8 cellular contexts compared by ENCODE assay signal in genomic region chr2:171523969-171524401, GRCh38. TPM values are rescaled to one million over a fixed set of nuclear protein-coding genes. Genes with fewer than 3 reads are reported as not detected.
DNase-seq lines count a peak whose midpoint lies in the region; ATAC-seq, FAIRE-seq and TF ChIP-seq lines count a peak whose summit lies in the region.

No MANE protein-coding gene starts in this region.

- H3K9ac ChIP-seq in kidney (ENCODE audit: low read length in 2 of 2): peak overlapping the region; percentile 17 to 64

- TF ChIP-seq CTCF in kidney (IDR thresholded peaks at IDR 0.05; ENCODE audit: borderline replicate concordance, extremely low read depth, insufficient read depth): no peak

- no peaks in the 10 kb centered on the region for H3K9me3 ChIP-seq in kidney (ENCODE audit: control insufficient read depth in 1 of 2, low read length in 2 of 2)

- CTCF ChIA-PET in activated CD4-positive, alpha-beta T cell treated with anti-CD3 and anti-CD28 coated beads for 36 hours (lab: Charles Lee): interaction anchor here (0.6 to 1.0 kb wide), 2 partner anchors 12 to 33 kb away, joined by 3 read pairs; no protein-coding TSS in a partner anchor
- CTCF ChIA-PET in activated CD4-positive, alpha-beta T cell treated with anti-CD3 and anti-CD28 coated beads, Interleukin-2, amount 10 ng/mL, durations not matched to agents 7 days and 5 days (lab: Charles Lee): interaction anchor here (0.7 to 0.9 kb wide), 2 partner anchors 8 to 11 kb away, joined by 3 to 4 read pairs; no protein-coding TSS in a partner anchor

- H3K27me3 Mint-ChIP-seq in activated CD4-positive, alpha-beta T cell treated with anti-CD3 and anti-CD28 coated beads for 36 hours: peaks cover 52% of the 10 kb centered on the region
- H3K27me3 Mint-ChIP-seq in activated CD4-positive, alpha-beta T cell treated with anti-CD3 and anti-CD28 coated beads, Interleukin-2, amount 10 ng/mL, durations not matched to agents 7 days and 5 days: peaks cover 63% of the 10 kb centered on the region

- H3K27ac ChIP-seq in kidney (ENCODE audit: low read depth in 2 of 2, low read length in 2 of 2) (peak overlapping the region in 1 of 2 donors; percentile 71), substantia nigra (ENCODE audit: low read depth, low read length, poor library complexity, severe bottlenecking) (peak overlapping the region; percentile 90)

- H3K27ac Mint-ChIP-seq in activated CD4-positive, alpha-beta T cell treated with anti-CD3 and anti-CD28 coated beads for 36 hours: no peak overlapping the region
- H3K27ac Mint-ChIP-seq in activated CD4-positive, alpha-beta T cell treated with anti-CD3 and anti-CD28 coated beads, Interleukin-2, amount 10 ng/mL, durations not matched to agents 7 days and 5 days: no peak overlapping the region

- H3K4me3 Mint-ChIP-seq in activated CD4-positive, alpha-beta T cell treated with anti-CD3 and anti-CD28 coated beads for 36 hours: peak overlapping the region; percentile 77
- no peak overlapping the region for H3K4me3 Mint-ChIP-seq in activated CD4-positive, alpha-beta T cell treated with anti-CD3 and anti-CD28 coated beads, Interleukin-2, amount 10 ng/mL, durations not matched to agents 7 days and 5 days

- POLR2A ChIA-PET in activated CD4-positive, alpha-beta T cell treated with anti-CD3 and anti-CD28 coated beads for 36 hours (lab: Charles Lee): no interaction called here
- POLR2A ChIA-PET in activated CD4-positive, alpha-beta T cell treated with anti-CD3 and anti-CD28 coated beads, Interleukin-2, amount 10 ng/mL, durations not matched to agents 7 days and 5 days (lab: Charles Lee): no interaction called here

- peak overlapping the region; percentile 73 to 86 for H3K4me3 ChIP-seq in kidney (ENCODE audit: low read length in 2 of 2)

- H3K9me3 Mint-ChIP-seq in activated CD4-positive, alpha-beta T cell treated with anti-CD3 and anti-CD28 coated beads for 36 hours (ENCODE audit: low read depth): no peaks in the 10 kb centered on the region
- no peaks in the 10 kb centered on the region for H3K9me3 Mint-ChIP-seq in activated CD4-positive, alpha-beta T cell treated with anti-CD3 and anti-CD28 coated beads, Interleukin-2, amount 10 ng/mL, durations not matched to agents 7 days and 5 days

- no peak for ATAC-seq in activated CD4-positive, alpha-beta T cell treated with anti-CD3 and anti-CD28 coated beads for 36 hours

- no peak for FAIRE-seq in kidney (lab: Jason Lieb, UNC)

- DNase-seq in activated CD4-positive, alpha-beta T cell treated with anti-CD3 and anti-CD28 coated beads for 36 hours: no peak
- DNase-seq in activated CD4-positive, alpha-beta T cell treated with anti-CD3 and anti-CD28 coated beads, Interleukin-2, amount 10 ng/mL, durations not matched to agents 7 days and 5 days: no peak
- DNase-seq in amniotic stem cell (lab: John Stamatoyannopoulos, UW): peak; percentile 25
- no peak for DNase-seq in kidney
- DNase-seq in substantia nigra (lab: John Stamatoyannopoulos, UW): peak in 2 of 49 donors; percentile 7 to 46
- DNase-seq in D341Med (ENCODE audit: low spot score): no peak
- no peak for DNase-seq in NCI-H187 treated with DMSO at 0.1 percent for 48 hours (lab: John Stamatoyannopoulos, UW)
- DNase-seq in cerebellar nuclear complex (lab: John Stamatoyannopoulos, UW): no peak

- peaks cover 8 to 9% of the 10 kb centered on the region in 2 donors for H3K4me1 ChIP-seq in kidney (ENCODE audit: control insufficient read depth in 1 of 2, insufficient read depth in 1 of 2, low read depth in 1 of 2, low read length in 2 of 2)

- H3K36me3 ChIP-seq in kidney (ENCODE audit: control insufficient read depth in 1 of 2, insufficient read depth in 2 of 2, low read length in 2 of 2): no peaks in the 10 kb centered on the region

- no peaks in the 10 kb centered on the region for H3K36me3 Mint-ChIP-seq in activated CD4-positive, alpha-beta T cell treated with anti-CD3 and anti-CD28 coated beads for 36 hours (ENCODE audit: low read depth)
- H3K36me3 Mint-ChIP-seq in activated CD4-positive, alpha-beta T cell treated with anti-CD3 and anti-CD28 coated beads, Interleukin-2, amount 10 ng/mL, durations not matched to agents 7 days and 5 days (ENCODE audit: low read depth): no peaks in the 10 kb centered on the region

- H3K4me1 Mint-ChIP-seq in activated CD4-positive, alpha-beta T cell treated with anti-CD3 and anti-CD28 coated beads for 36 hours: peaks cover 16% of the 10 kb centered on the region
- peaks cover 14% of the 10 kb centered on the region for H3K4me1 Mint-ChIP-seq in activated CD4-positive, alpha-beta T cell treated with anti-CD3 and anti-CD28 coated beads, Interleukin-2, amount 10 ng/mL, durations not matched to agents 7 days and 5 days

- intact Hi-C loops in activated CD4-positive, alpha-beta T cell treated with anti-CD3 and anti-CD28 coated beads for 36 hours (cut with DNase I, micrococcal nuclease): loop anchor here in 1 of 2 experiments (5.0 kb wide), 1 partner anchor 552 kb away; no protein-coding TSS in a partner anchor
- intact Hi-C loops in kidney (cut with DNase I): no loop called here

RNA-seq across cellular contexts. Expression of gene CYBRD1, which starts 1.7 kb away (rescaled TPM):
- 1 to 10 TPM in 1 of 2 experiments, under 1 TPM in 1; 0.74 to 1.4 TPM for total RNA-seq in activated CD4-positive, alpha-beta T cell treated with anti-CD3 and anti-CD28 coated beads for 36 hours
- total RNA-seq in activated CD4-positive, alpha-beta T cell treated with anti-CD3 and anti-CD28 coated beads, Interleukin-2, amount 10 ng/mL, durations not matched to agents 7 days and 5 days: under 1 TPM; 0.31 to 0.45 TPM
- total RNA-seq in kidney: 57.3 TPM
- polyA plus RNA-seq in kidney (ENCODE audit: insufficient read depth, low read depth, low replicate concordance): 17.7 TPM

Comparison
In these comparisons a context has a peak if more than half of its experiments do, and no peak if none do; other contexts are left out.
1. RNA of gene CYBRD1, which starts 1.7 kb away (total RNA-seq): 57.3 TPM in kidney (single experiment); 0.74 to 1.4 TPM in activated CD4-positive, alpha-beta T cell treated with anti-CD3 and anti-CD28 coated beads for 36 hours and 0.31 to 0.45 TPM in activated CD4-positive, alpha-beta T cell treated with anti-CD3 and anti-CD28 coated beads, Interleukin-2, amount 10 ng/mL, durations not matched to agents 7 days and 5 days; every median in the first group is over 10 times any median in the second.